27 cellular contexts compared by ENCODE assay signal in the genomic region with DNA sequence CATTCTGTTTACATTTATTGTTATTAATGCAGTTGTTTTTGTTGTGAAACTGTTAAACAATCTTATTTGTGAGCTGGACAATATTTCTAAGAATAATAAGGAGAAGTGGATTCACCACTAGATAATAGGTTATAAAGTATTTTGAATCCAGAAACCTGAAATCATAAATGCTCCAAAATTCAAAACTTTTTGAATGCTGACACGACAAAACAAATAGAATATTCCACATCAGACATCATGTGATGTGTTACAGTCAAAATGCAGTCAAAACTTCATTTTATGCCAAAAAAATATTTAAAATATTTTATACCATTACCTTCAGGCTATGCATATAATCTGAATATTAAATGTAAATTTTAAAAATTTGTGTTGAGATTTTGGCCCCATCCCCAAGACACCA.
"Had no signal": no experiment of that assay in that cellular context is flagged by ENCODE, and none has a peak within 500 bp of the region (broad histone marks: within the 10 kb centered on the region; RNA-seq: fewer than 3 reads in every experiment).

No MANE protein-coding gene starts in this region.

- H3K4me3 ChIP-seq: ascending aorta, cardiac muscle cell had no signal

- H3K4me1 ChIP-seq: ascending aorta had no signal

- ATAC-seq: activated CD8-positive, alpha-beta T cell treated with anti-CD3 and anti-CD28 coated beads for 36 hours; activated naive CD8-positive, alpha-beta T cell treated with anti-CD3 and anti-CD28 coated beads, Interleukin-2, amount 50 U/mL, for 24 hours had no signal

- H3K27ac ChIP-seq: ascending aorta, cardiac muscle cell, VCaP had no signal

- H3K36me3 ChIP-seq: ascending aorta, cardiac muscle cell had no signal

- H3K9me3 ChIP-seq: ascending aorta had no signal

- DNase-seq: activated B cell treated with CpG ODN at 0.5 μM for 24 hours; activated CD4-positive, alpha-beta memory T cell treated with anti-CD3 and anti-CD28 coated beads for 36 hours; activated CD4-positive, alpha-beta T cell treated with anti-CD3 and anti-CD28 coated beads for 4 hours; activated CD4-positive, alpha-beta T cell treated with anti-CD3 and anti-CD28 coated beads, Interleukin-2, amount 10 ng/mL, durations not matched to agents 24 days and 14 days; activated CD4-positive, alpha-beta T cell treated with anti-CD3 and anti-CD28 coated beads, Interleukin-2, amount 50 U/mL, for 1 hour; activated CD4-positive, alpha-beta T cell treated with anti-CD3 and anti-CD28 coated beads, Interleukin-2, amount 50 U/mL, for 4 hours; activated CD4-positive, CD25-positive, alpha-beta regulatory T cell treated with anti-CD3 and anti-CD28 coated beads, Interleukin-2, amount 50 U/mL, for 72 hours; activated CD8-positive, alpha-beta memory T cell treated with anti-CD3 and anti-CD28 coated beads, Interleukin-2, amount 50 U/mL, for 4 hours; activated CD8-positive, alpha-beta T cell treated with anti-CD3 and anti-CD28 coated beads for 36 hours; activated effector memory CD4-positive, alpha-beta T cell treated with Interleukin-2 at 50 U/mL for 16 hours; activated gamma-delta T cell; activated naive CD4-positive, alpha-beta T cell treated with anti-CD3 and anti-CD28 coated beads, Interleukin-2, amount 10 ng/mL, durations not matched to agents 7 days and 5 days; activated naive CD4-positive, alpha-beta T cell treated with Interleukin-2 at 50 U/mL for 16 hours; activated naive CD8-positive, alpha-beta T cell treated with anti-CD3 and anti-CD28 coated beads, Interleukin-2, amount 10 ng/mL, durations not matched to agents 7 days and 5 days; activated naive CD8-positive, alpha-beta T cell treated with anti-CD3 and anti-CD28 coated beads, Interleukin-2, amount 50 U/mL, for 24 hours; activated T-cell treated with anti-CD3 and anti-CD28 coated beads for 4 hours; activated T-cell treated with anti-CD3 and anti-CD28 coated beads, Interleukin-2, amount 50 U/mL, for 24 hours; activated T-cell treated with anti-CD3 and anti-CD28 coated beads, Interleukin-2, amount 50 U/mL, for 48 hours; amygdala; anterior cingulate cortex; caudate nucleus; cerebellar nuclear complex; T-helper 2 cell; T-helper 9 cell had no signal

- H3K27me3 ChIP-seq: ascending aorta, cardiac muscle cell had no signal
